In the genomic region with DNA sequence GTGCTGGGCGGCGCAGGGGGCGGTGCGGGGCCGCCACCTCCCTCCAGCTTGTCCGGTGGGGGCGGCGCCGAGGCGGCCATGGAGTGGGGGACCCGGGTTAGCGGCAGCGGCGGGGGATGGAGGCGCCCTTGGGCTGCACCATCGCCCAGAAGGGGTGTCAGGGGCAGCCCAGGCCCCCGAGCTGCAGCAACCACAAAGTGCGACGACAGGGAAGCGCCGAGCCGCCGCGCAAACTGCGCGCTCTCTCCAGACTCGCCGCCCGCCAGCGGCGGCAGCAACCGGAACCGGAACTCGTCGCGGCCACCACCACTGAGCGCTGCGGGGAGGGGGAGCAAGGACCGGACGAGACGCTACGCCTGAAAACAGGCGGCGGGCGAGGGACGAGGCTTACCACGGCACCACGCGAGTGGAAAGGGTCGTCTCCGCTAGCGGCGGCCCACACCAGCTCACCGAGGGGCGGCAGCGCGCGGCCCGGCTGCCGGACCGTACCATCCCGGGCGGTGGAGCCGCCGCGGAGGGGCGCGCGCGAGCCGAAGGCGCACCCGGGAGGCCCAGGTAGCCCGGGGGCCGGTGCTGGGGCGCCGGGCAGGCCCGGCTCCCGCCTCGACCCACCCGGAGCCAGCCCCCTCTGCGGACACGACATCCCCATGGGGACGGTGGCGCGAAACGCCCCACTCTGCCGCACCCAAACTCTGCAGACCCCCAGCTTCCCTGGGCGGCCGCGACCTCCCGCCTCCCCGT, we compare ENCODE assay signal across 1 cellular context.
TF ChIP-seq lines count a peak whose summit lies in the region.

A gene with protein sequence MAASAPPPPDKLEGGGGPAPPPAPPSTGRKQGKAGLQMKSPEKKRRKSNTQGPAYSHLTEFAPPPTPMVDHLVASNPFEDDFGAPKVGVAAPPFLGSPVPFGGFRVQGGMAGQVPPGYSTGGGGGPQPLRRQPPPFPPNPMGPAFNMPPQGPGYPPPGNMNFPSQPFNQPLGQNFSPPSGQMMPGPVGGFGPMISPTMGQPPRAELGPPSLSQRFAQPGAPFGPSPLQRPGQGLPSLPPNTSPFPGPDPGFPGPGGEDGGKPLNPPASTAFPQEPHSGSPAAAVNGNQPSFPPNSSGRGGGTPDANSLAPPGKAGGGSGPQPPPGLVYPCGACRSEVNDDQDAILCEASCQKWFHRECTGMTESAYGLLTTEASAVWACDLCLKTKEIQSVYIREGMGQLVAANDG (minus strand): TSS at position 286 of the 741 bp plus-strand sequence. CDS start 206 bp downstream, at position 80.

TF ChIP-seq in HEK293, 187 proteins besides CTCF, POLR2A, EP300 and RAD21 (continued from another document and continues in another):
- TF ChIP-seq ZNF623 (tag by site-specific recombination; IDR thresholded peaks at IDR 0.05) = no peak
- no peak; the same call in 1 of the 2 replicates for TF ChIP-seq ZNF768 (tag by site-specific recombination; IDR thresholded peaks at IDR 0.05)
- no peak; the same call in 1 of the 2 replicates for TF ChIP-seq ZNF335 (tag by site-specific recombination; conservative IDR thresholded peaks at IDR 0.05)
- no peak for TF ChIP-seq ZNF473 (tag by site-specific recombination; IDR thresholded peaks at IDR 0.05)
- no peak for TF ChIP-seq ZNF223 (tag by site-specific recombination; IDR thresholded peaks at IDR 0.05)
- TF ChIP-seq SALL2 (tag by site-specific recombination; IDR thresholded peaks at IDR 0.05; ENCODE audit: borderline replicate concordance) = no peak
- no peak for TF ChIP-seq ZNF426 (tag by site-specific recombination; IDR thresholded peaks at IDR 0.05)
- no peak for TF ChIP-seq ZNF155 (tag by site-specific recombination; IDR thresholded peaks at IDR 0.05)
- TF ChIP-seq, protein P1, sequence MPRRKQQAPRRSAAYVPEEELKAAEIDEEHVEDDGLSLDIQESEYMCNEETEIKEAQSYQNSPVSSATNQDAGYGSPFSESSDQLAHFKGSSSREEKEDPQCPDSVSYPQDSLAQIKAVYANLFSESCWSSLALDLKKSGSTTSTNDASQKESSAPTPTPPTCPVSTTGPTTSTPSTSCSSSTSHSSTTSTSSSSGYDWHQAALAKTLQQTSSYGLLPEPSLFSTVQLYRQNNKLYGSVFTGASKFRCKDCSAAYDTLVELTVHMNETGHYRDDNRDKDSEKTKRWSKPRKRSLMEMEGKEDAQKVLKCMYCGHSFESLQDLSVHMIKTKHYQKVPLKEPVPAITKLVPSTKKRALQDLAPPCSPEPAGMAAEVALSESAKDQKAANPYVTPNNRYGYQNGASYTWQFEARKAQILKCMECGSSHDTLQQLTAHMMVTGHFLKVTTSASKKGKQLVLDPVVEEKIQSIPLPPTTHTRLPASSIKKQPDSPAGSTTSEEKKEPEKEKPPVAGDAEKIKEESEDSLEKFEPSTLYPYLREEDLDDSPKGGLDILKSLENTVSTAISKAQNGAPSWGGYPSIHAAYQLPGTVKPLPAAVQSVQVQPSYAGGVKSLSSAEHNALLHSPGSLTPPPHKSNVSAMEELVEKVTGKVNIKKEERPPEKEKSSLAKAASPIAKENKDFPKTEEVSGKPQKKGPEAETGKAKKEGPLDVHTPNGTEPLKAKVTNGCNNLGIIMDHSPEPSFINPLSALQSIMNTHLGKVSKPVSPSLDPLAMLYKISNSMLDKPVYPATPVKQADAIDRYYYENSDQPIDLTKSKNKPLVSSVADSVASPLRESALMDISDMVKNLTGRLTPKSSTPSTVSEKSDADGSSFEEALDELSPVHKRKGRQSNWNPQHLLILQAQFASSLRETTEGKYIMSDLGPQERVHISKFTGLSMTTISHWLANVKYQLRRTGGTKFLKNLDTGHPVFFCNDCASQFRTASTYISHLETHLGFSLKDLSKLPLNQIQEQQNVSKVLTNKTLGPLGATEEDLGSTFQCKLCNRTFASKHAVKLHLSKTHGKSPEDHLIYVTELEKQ (tag by site-specific recombination; IDR thresholded peaks at IDR 0.05; ENCODE audit: borderline replicate concordance) = 0 out of 2 replicates have a peak, but pooled peaks have one; percentile 18
- TF ChIP-seq ZNF624 (tag by site-specific recombination; IDR thresholded peaks at IDR 0.05) = no peak
- peak; percentile 87 for TF ChIP-seq ZBTB7A (tag by site-specific recombination; IDR thresholded peaks at IDR 0.05; ENCODE audit: low read depth)
- TF ChIP-seq ZNF24 (tag by site-specific recombination; IDR thresholded peaks at IDR 0.05) = no peak
- peak; percentile 90 for TF ChIP-seq ZNF660 (tag by site-specific recombination; IDR thresholded peaks at IDR 0.05)
- TF ChIP-seq ZNF140 (tag by site-specific recombination; IDR thresholded peaks at IDR 0.05) = no peak
- no peak for TF ChIP-seq BCL11B (tag by site-specific recombination; IDR thresholded peaks at IDR 0.05; ENCODE audit: low read depth)
- TF ChIP-seq, protein P2, sequence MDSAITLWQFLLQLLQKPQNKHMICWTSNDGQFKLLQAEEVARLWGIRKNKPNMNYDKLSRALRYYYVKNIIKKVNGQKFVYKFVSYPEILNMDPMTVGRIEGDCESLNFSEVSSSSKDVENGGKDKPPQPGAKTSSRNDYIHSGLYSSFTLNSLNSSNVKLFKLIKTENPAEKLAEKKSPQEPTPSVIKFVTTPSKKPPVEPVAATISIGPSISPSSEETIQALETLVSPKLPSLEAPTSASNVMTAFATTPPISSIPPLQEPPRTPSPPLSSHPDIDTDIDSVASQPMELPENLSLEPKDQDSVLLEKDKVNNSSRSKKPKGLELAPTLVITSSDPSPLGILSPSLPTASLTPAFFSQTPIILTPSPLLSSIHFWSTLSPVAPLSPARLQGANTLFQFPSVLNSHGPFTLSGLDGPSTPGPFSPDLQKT (IDR thresholded peaks at IDR 0.05; ENCODE audit: borderline replicate concordance, low read depth, low read length) = peak; percentile 69; the same call in 1 of the 2 replicates
- TF ChIP-seq ZNF600 (tag by site-specific recombination; IDR thresholded peaks at IDR 0.05) = peak; percentile 57
- TF ChIP-seq ZNF19 (tag by site-specific recombination; IDR thresholded peaks at IDR 0.05; ENCODE audit: low read depth) = no peak
- peak; percentile 70 for TF ChIP-seq ZIC2 (tag by site-specific recombination; IDR thresholded peaks at IDR 0.05)
- TF ChIP-seq SCRT2 (tag by site-specific recombination; IDR thresholded peaks at IDR 0.05) = no peak
- no peak for TF ChIP-seq TCF7L2 (IDR thresholded peaks at IDR 0.05; ENCODE audit: borderline replicate concordance, low read depth, low read length)
- peak; percentile 21; the same call in 1 of the 2 replicates for TF ChIP-seq OVOL3 (tag by site-specific recombination; IDR thresholded peaks at IDR 0.05)
- TF ChIP-seq, protein P3, sequence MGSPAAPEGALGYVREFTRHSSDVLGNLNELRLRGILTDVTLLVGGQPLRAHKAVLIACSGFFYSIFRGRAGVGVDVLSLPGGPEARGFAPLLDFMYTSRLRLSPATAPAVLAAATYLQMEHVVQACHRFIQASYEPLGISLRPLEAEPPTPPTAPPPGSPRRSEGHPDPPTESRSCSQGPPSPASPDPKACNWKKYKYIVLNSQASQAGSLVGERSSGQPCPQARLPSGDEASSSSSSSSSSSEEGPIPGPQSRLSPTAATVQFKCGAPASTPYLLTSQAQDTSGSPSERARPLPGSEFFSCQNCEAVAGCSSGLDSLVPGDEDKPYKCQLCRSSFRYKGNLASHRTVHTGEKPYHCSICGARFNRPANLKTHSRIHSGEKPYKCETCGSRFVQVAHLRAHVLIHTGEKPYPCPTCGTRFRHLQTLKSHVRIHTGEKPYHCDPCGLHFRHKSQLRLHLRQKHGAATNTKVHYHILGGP (tag by site-specific recombination; IDR thresholded peaks at IDR 0.05) = no peak
- TF ChIP-seq ZNF670 (tag by site-specific recombination; IDR thresholded peaks at IDR 0.05; ENCODE audit: low read depth) = no peak
- TF ChIP-seq ZNF292 (tag by site-specific recombination; IDR thresholded peaks at IDR 0.05; ENCODE audit: borderline replicate concordance, low read depth) = no peak
- no peak for TF ChIP-seq ZNF548 (tag by site-specific recombination; IDR thresholded peaks at IDR 0.05)
- peak; percentile 85 for TF ChIP-seq ZXDB (tag by site-specific recombination; IDR thresholded peaks at IDR 0.05)
- TF ChIP-seq ZNF501 (tag by site-specific recombination; IDR thresholded peaks at IDR 0.05) = peak; percentile 93
- TF ChIP-seq ZNF707 (tag by site-specific recombination; IDR thresholded peaks at IDR 0.05) = no peak
- TF ChIP-seq ZNF571 (tag by site-specific recombination; IDR thresholded peaks at IDR 0.05) = no peak
- no peak for TF ChIP-seq SCRT1 (tag by site-specific recombination; IDR thresholded peaks at IDR 0.05; ENCODE audit: borderline replicate concordance)
- TF ChIP-seq GFI1B (tag by site-specific recombination; IDR thresholded peaks at IDR 0.05) = no peak
- no peak for TF ChIP-seq ZNF239 (tag by site-specific recombination; IDR thresholded peaks at IDR 0.05)
- no peak for TF ChIP-seq ZNF561 (tag by site-specific recombination; IDR thresholded peaks at IDR 0.05; ENCODE audit: borderline replicate concordance)
- TF ChIP-seq ZNF121 (tag by site-specific recombination; IDR thresholded peaks at IDR 0.05) = no peak
- TF ChIP-seq HOXD13 (CRISPR knock-in tag; IDR thresholded peaks at IDR 0.05; ENCODE audit: borderline replicate concordance) = no peak
- TF ChIP-seq, protein P4, sequence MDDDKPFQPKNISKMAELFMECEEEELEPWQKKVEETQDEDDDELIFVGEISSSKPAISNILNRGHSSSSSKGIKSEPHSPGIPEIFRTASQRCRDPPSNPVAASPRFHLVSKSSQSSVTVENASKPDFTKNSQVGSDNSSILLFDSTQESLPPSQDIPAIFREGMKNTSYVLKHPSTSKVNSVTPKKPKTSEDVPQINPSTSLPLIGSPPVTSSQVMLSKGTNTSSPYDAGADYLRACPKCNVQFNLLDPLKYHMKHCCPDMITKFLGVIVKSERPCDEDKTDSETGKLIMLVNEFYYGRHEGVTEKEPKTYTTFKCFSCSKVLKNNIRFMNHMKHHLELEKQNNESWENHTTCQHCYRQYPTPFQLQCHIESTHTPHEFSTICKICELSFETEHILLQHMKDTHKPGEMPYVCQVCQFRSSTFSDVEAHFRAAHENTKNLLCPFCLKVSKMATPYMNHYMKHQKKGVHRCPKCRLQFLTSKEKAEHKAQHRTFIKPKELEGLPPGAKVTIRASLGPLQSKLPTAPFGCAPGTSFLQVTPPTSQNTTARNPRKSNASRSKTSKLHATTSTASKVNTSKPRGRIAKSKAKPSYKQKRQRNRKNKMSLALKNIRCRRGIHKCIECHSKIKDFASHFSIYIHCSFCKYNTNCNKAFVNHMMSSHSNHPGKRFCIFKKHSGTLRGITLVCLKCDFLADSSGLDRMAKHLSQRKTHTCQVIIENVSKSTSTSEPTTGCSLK (tag by site-specific recombination; IDR thresholded peaks at IDR 0.05) = no peak
- TF ChIP-seq ZNF350 (tag by site-specific recombination; IDR thresholded peaks at IDR 0.05) = no peak
- no peak; the same call in 1 of the 2 replicates for TF ChIP-seq ZNF202 (tag by site-specific recombination; IDR thresholded peaks at IDR 0.05; ENCODE audit: borderline replicate concordance)
- TF ChIP-seq, protein P5, sequence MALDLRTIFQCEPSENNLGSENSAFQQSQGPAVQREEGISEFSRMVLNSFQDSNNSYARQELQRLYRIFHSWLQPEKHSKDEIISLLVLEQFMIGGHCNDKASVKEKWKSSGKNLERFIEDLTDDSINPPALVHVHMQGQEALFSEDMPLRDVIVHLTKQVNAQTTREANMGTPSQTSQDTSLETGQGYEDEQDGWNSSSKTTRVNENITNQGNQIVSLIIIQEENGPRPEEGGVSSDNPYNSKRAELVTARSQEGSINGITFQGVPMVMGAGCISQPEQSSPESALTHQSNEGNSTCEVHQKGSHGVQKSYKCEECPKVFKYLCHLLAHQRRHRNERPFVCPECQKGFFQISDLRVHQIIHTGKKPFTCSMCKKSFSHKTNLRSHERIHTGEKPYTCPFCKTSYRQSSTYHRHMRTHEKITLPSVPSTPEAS (tag by site-specific recombination; IDR thresholded peaks at IDR 0.05) = no peak
- no peak for TF ChIP-seq ZNF785 (tag by site-specific recombination; IDR thresholded peaks at IDR 0.05)
- TF ChIP-seq ZNF629 (tag by site-specific recombination; IDR thresholded peaks at IDR 0.05) = peak; percentile 55
- no peak for TF ChIP-seq TRIM28 (IDR thresholded peaks at IDR 0.05; ENCODE audit: borderline replicate concordance, low read length)
- TF ChIP-seq ZSCAN23 (tag by site-specific recombination; IDR thresholded peaks at IDR 0.05) = no peak
- TF ChIP-seq ZNF585B (tag by site-specific recombination; IDR thresholded peaks at IDR 0.05) = no peak
- no peak for TF ChIP-seq ZSCAN16 (tag by site-specific recombination; IDR thresholded peaks at IDR 0.05)
- no peak for TF ChIP-seq MEIS1 (CRISPR knock-in tag; IDR thresholded peaks at IDR 0.05; ENCODE audit: borderline replicate concordance)
- TF ChIP-seq ZFP37 (tag by site-specific recombination; IDR thresholded peaks at IDR 0.05) = peak; percentile 75; the same call in 1 of the 2 replicates
- peak; percentile 68 for TF ChIP-seq SP7 (tag by site-specific recombination; IDR thresholded peaks at IDR 0.05)
- TF ChIP-seq ZNF830 (tag by site-specific recombination; IDR thresholded peaks at IDR 0.05; ENCODE audit: low read depth) = no peak
- TF ChIP-seq, protein P6, sequence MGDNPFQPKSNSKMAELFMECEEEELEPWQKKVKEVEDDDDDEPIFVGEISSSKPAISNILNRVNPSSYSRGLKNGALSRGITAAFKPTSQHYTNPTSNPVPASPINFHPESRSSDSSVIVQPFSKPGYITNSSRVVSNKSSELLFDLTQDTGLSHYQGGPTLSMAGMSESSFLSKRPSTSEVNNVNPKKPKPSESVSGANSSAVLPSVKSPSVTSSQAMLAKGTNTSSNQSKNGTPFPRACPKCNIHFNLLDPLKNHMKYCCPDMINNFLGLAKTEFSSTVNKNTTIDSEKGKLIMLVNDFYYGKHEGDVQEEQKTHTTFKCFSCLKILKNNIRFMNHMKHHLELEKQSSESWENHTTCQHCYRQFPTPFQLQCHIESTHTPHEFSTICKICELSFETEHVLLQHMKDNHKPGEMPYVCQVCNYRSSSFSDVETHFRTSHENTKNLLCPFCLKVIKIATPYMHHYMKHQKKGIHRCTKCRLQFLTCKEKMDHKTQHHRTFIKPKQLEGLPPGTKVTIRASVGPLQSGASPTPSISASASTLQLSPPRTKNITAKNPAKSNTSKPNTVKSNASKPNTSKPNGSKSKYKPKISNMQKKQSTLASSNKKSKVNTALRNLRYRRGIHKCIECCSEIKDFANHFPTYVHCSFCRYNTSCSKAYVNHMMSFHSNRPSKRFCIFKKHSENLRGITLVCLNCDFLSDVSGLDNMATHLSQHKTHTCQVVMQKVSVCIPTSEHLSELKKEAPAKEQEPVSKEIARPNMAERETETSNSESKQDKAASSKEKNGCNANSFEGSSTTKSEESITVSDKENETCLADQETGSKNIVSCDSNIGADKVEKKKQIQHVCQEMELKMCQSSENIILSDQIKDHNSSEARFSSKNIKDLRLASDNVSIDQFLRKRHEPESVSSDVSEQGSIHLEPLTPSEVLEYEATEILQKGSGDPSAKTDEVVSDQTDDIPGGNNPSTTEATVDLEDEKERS (tag by site-specific recombination; IDR thresholded peaks at IDR 0.05) = no peak
- no peak for TF ChIP-seq ZNF302 (tag by site-specific recombination; IDR thresholded peaks at IDR 0.05; ENCODE audit: low read depth)
- no peak for TF ChIP-seq ZNF214 (tag by site-specific recombination; IDR thresholded peaks at IDR 0.05; ENCODE audit: borderline replicate concordance)
- TF ChIP-seq WT1 (tag by site-specific recombination; IDR thresholded peaks at IDR 0.05) = peak; percentile 19; the same call in 1 of the 2 replicates
